In the genomic region with DNA sequence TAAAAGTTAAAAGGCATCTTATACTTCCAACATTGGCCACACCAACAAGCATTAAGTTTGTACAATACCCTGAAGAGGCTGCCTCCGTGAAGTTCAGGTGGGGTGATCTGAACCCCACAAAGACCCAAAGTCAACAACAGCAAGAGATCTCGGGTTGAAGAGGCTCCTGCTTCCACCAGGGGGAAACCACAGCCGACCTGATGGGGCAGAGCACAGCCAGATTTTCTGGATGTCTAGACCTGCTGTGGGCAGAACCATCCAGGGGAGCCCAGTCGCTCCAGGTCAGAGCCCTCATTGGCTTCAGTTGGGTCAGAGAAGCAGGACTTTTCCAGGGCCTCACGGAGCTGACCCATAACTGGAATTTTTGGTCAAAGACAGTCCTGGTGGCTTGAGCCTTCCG, we compare ENCODE assay signal across 18 cellular contexts.
A peak's percentile ranks its signal among the peaks of the same experiment; 100 is the strongest.
DNase-seq lines count a peak whose midpoint lies in the region; ATAC-seq, FAIRE-seq and TF ChIP-seq lines count a peak whose summit lies in the region.
"Had no signal": no experiment of that assay in that cellular context is flagged by ENCODE, and none has a peak within 500 bp of the region (broad histone marks: within the 10 kb centered on the region; RNA-seq: fewer than 3 reads in every experiment).

No MANE protein-coding gene starts in this region.

- H3K4me3 ChIP-seq in A549, result no peak overlapping the region
- H3K4me3 ChIP-seq in GM12864 (ENCODE audit: low read depth, low read length), result no peak overlapping the region
- H3K4me3 ChIP-seq: BLaER1 treated with 17β-estradiol and CSF1 and Interleukin-3, amounts not matched to agents 10 nM and 100 nM had no signal

- DNase-seq in A549 (ENCODE audit: low read depth in 1 of 2, low spot score in 1 of 2) (peak in 1 of 2 experiments; percentile 5), GM12864 (ENCODE audit: low read depth) (no peak), WTC11 (ENCODE audit: low spot score) (peak; percentile 50), germinal center (ENCODE audit: low spot score) (peak; percentile 9), NCI-H510A (lab: John Stamatoyannopoulos, UW) (no peak), NCI-H82 treated with DMSO at 0.1 percent for 48 hours (lab: John Stamatoyannopoulos, UW; ENCODE audit: unreplicated experiment) (no peak), kidney glomerular epithelial cell (lab: John Stamatoyannopoulos, UW) (no peak)
- DNase-seq: activated CD4-positive, CD25-positive, alpha-beta regulatory T cell treated with anti-CD3 and anti-CD28 coated beads, Interleukin-2, amount 50 U/mL, for 72 hours; central memory CD4-positive, alpha-beta T cell; foreskin melanocyte; NCI-H1436; NCI-H774; stimulated activated CD4-positive, alpha-beta T cell treated with anti-CD3 and anti-CD28 coated beads, Interleukin-15, amount 100 ng/mL, for 24 hours had no signal

- H3K27ac ChIP-seq in A549, result no peak overlapping the region
- H3K27ac ChIP-seq: BLaER1 treated with 17β-estradiol and CSF1 and Interleukin-3, amounts not matched to agents 10 nM and 100 nM had no signal

- CTCF ChIA-PET in A549 (lab: Yijun Ruan, JAX), result interaction anchor here (1.4 to 2.1 kb wide), 4 partner anchors 10 to 524 kb away, joined by 3 to 6 read pairs (median 4); no protein-coding TSS in a partner anchor
- CTCF ChIA-PET in WTC11 (lab: Charles Lee), result interaction anchor here (0.6 to 0.8 kb wide), 4 partner anchors 9 to 107 kb away, joined by 3 to 7 read pairs (median 3); no protein-coding TSS in a partner anchor

- no peak overlapping the region for H3K4me3 Mint-ChIP-seq in WTC11

- TF ChIP-seq CTCF in A549 (IDR thresholded peaks at IDR 0.05) (no peak), GM12864 (IDR thresholded peaks at IDR 0.05; ENCODE audit: low read depth, low read length, missing control alignments) (peak; percentile 36), WTC11 (IDR thresholded peaks at IDR 0.05) (no peak)

- H3K4me1 Mint-ChIP-seq in WTC11, result no peaks in the 10 kb centered on the region

- peaks cover 14% of the 10 kb centered on the region; the same call in 2 of the 3 replicates for H3K9me3 ChIP-seq in A549

- H3K9me3 Mint-ChIP-seq in WTC11, result no peaks in the 10 kb centered on the region
- H3K9me3 Mint-ChIP-seq: activated T-helper 2 cell treated with anti-CD3 and anti-CD28 coated beads, Interferon-gamma antibody, Interleukin-2, Interleukin-4, amounts not matched to agents 10 μg/mL and 5 μg/mL and 100 μg/mL, durations not matched to agents 14 hours and 24 hours and 36 hours had no signal

- no peaks in the 10 kb centered on the region for H3K36me3 Mint-ChIP-seq in WTC11

- POLR2A ChIA-PET in A549 (lab: Yijun Ruan, JAX) (no interaction called here), WTC11 (lab: Charles Lee) (interaction anchor here (0.6 to 0.7 kb wide), 2 partner anchors 10 to 299 kb away, joined by 3 read pairs; no protein-coding TSS in a partner anchor)

- no peak overlapping the region for H3K27ac Mint-ChIP-seq in WTC11
- H3K27ac Mint-ChIP-seq: activated T-helper 2 cell treated with anti-CD3 and anti-CD28 coated beads, Interferon-gamma antibody, Interleukin-2, Interleukin-4, amounts not matched to agents 10 μg/mL and 5 μg/mL and 100 μg/mL, durations not matched to agents 14 hours and 24 hours and 36 hours had no signal

- 8% methylated on average over 6 of the region's 6 CpGs for WGBS in A549 (ENCODE audit: missing lambda C conversion rate)

- no peaks in the 10 kb centered on the region for H3K4me1 ChIP-seq in A549

- ATAC-seq in A549 (peak; percentile 49 to 58; a peak in 4 of 6 replicates), WTC11 (peak; percentile 70), GM18520 (IDR thresholded peaks at IDR 0.05; ENCODE audit: unreplicated experiment) (no peak)

- no peak for FAIRE-seq in A549 (lab: Jason Lieb, UNC)
- FAIRE-seq: G401.6, urothelium cell line had no signal

- no peak for TF ChIP-seq POLR2A in A549 (IDR thresholded peaks at IDR 0.05; ENCODE audit: low read length)

- H3K27me3 Mint-ChIP-seq in WTC11 (ENCODE audit: low read depth), result peaks cover 20% of the 10 kb centered on the region

- no peak for TF ChIP-seq EP300 in A549 (IDR thresholded peaks at IDR 0.05)

- H3K4me2 ChIP-seq in A549, result no peak overlapping the region
- H3K4me2 ChIP-seq: BLaER1 treated with 17β-estradiol and CSF1 and Interleukin-3, amounts not matched to agents 10 nM and 100 nM had no signal

- peak in 1 of 2 experiments; percentile 7; a peak in 1 of 5 replicates for TF ChIP-seq RAD21 in A549 (conservative IDR thresholded peaks at IDR 0.05 in 1 of 2, IDR thresholded peaks at IDR 0.05 in 1 of 2)

TF ChIP-seq in A549, 52 proteins besides CTCF, POLR2A, EP300 and RAD21 (continues in another document):
- TF ChIP-seq, protein P1, sequence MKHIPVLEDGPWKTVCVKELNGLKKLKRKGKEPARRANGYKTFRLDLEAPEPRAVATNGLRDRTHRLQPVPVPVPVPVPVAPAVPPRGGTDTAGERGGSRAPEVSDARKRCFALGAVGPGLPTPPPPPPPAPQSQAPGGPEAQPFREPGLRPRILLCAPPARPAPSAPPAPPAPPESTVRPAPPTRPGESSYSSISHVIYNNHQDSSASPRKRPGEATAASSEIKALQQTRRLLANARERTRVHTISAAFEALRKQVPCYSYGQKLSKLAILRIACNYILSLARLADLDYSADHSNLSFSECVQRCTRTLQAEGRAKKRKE (CRISPR knock-in tag; IDR thresholded peaks at IDR 0.05; ENCODE audit: low read depth), result no peak
- TF ChIP-seq JUN (IDR thresholded peaks at IDR 0.05) (no peak), HEYL (CRISPR knock-in tag; IDR thresholded peaks at IDR 0.05) (no peak), SREBF2 (IDR thresholded peaks at IDR 0.05) (no peak), HOXA7 (CRISPR knock-in tag; IDR thresholded peaks at IDR 0.05) (no peak), ZFP36 (IDR thresholded peaks at IDR 0.05; ENCODE audit: borderline replicate concordance, partially characterized antibody) (no peak), MYC (IDR thresholded peaks at IDR 0.05; ENCODE audit: borderline replicate concordance, low read length) (no peak), ZSCAN20 (CRISPR knock-in tag; IDR thresholded peaks at IDR 0.05) (no peak), CEBPB (IDR thresholded peaks at IDR 0.05) (no peak), RFX5 (IDR thresholded peaks at IDR 0.05) (no peak)
- TF ChIP-seq, protein P2, sequence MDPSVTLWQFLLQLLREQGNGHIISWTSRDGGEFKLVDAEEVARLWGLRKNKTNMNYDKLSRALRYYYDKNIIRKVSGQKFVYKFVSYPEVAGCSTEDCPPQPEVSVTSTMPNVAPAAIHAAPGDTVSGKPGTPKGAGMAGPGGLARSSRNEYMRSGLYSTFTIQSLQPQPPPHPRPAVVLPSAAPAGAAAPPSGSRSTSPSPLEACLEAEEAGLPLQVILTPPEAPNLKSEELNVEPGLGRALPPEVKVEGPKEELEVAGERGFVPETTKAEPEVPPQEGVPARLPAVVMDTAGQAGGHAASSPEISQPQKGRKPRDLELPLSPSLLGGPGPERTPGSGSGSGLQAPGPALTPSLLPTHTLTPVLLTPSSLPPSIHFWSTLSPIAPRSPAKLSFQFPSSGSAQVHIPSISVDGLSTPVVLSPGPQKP (IDR thresholded peaks at IDR 0.05; ENCODE audit: low read depth, low read length), result no peak
- TF ChIP-seq, protein P3, sequence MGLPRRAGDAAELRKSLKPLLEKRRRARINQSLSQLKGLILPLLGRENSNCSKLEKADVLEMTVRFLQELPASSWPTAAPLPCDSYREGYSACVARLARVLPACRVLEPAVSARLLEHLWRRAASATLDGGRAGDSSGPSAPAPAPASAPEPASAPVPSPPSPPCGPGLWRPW (IDR thresholded peaks at IDR 0.05), result no peak
- TF ChIP-seq, protein P4, sequence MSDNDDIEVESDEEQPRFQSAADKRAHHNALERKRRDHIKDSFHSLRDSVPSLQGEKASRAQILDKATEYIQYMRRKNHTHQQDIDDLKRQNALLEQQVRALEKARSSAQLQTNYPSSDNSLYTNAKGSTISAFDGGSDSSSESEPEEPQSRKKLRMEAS (IDR thresholded peaks at IDR 0.05), result no peak

TF ChIP-seq in WTC11, 78 proteins besides CTCF, POLR2A, EP300 and RAD21 (continues in another document):
- TF ChIP-seq, protein P5, sequence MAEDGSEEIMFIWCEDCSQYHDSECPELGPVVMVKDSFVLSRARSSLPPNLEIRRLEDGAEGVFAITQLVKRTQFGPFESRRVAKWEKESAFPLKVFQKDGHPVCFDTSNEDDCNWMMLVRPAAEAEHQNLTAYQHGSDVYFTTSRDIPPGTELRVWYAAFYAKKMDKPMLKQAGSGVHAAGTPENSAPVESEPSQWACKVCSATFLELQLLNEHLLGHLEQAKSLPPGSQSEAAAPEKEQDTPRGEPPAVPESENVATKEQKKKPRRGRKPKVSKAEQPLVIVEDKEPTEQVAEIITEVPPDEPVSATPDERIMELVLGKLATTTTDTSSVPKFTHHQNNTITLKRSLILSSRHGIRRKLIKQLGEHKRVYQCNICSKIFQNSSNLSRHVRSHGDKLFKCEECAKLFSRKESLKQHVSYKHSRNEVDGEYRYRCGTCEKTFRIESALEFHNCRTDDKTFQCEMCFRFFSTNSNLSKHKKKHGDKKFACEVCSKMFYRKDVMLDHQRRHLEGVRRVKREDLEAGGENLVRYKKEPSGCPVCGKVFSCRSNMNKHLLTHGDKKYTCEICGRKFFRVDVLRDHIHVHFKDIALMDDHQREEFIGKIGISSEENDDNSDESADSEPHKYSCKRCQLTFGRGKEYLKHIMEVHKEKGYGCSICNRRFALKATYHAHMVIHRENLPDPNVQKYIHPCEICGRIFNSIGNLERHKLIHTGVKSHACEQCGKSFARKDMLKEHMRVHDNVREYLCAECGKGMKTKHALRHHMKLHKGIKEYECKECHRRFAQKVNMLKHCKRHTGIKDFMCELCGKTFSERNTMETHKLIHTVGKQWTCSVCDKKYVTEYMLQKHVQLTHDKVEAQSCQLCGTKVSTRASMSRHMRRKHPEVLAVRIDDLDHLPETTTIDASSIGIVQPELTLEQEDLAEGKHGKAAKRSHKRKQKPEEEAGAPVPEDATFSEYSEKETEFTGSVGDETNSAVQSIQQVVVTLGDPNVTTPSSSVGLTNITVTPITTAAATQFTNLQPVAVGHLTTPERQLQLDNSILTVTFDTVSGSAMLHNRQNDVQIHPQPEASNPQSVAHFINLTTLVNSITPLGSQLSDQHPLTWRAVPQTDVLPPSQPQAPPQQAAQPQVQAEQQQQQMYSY (CRISPR knock-in tag; IDR thresholded peaks at IDR 0.05), result no peak
- TF ChIP-seq CBFB (CRISPR knock-in tag; IDR thresholded peaks at IDR 0.05; ENCODE audit: low read depth) (no peak), GRHL2 (CRISPR knock-in tag; IDR thresholded peaks at IDR 0.05; ENCODE audit: insufficient replicate concordance, severe bottlenecking) (no peak)
- TF ChIP-seq, protein P6, sequence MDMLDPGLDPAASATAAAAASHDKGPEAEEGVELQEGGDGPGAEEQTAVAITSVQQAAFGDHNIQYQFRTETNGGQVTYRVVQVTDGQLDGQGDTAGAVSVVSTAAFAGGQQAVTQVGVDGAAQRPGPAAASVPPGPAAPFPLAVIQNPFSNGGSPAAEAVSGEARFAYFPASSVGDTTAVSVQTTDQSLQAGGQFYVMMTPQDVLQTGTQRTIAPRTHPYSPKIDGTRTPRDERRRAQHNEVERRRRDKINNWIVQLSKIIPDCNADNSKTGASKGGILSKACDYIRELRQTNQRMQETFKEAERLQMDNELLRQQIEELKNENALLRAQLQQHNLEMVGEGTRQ (CRISPR knock-in tag; IDR thresholded peaks at IDR 0.05), result no peak

Comparison
In these comparisons a context has a peak if more than half of its experiments do, and no peak if none do; other contexts are left out.
1. DNase-seq: peak in WTC11 (single experiment) and germinal center (single experiment); none in GM12864 (single experiment), NCI-H510A (single experiment), NCI-H82 treated with DMSO at 0.1 percent for 48 hours (single experiment) and kidney glomerular epithelial cell (single experiment).